In the genomic region with DNA sequence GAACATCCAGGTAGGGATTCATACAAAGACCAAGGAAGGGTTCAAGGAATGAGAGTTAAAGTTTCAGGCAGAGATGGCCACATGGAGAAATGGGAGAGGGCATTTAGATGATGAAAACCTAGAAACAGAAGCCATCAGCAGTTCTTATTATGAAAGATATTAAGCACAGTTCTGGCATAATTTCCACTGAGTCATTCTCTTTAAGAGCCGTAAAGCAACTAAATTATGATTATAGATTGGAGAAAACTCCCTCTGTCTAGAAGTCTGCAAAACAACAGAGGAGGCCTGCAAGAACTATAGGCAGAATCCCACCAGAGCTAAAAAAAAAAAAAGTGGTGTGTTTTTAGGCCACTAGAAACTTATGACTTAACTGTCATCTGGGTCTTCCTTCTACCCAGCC, we compare ENCODE assay signal across 37 cellular contexts.
"Had no signal": no experiment of that assay in that cellular context is flagged by ENCODE, and none has a peak within 500 bp of the region (broad histone marks: within the 10 kb centered on the region; RNA-seq: fewer than 3 reads in every experiment).

No MANE protein-coding gene starts in this region.

- H3K27me3 Mint-ChIP-seq: activated CD8-positive, alpha-beta T cell treated with anti-CD3 and anti-CD28 coated beads for 36 hours; activated naive CD4-positive, alpha-beta T cell treated with anti-CD3 and anti-CD28 coated beads, Interleukin-2, amount 50 U/mL, for 24 hours; activated naive CD8-positive, alpha-beta T cell treated with anti-CD3 and anti-CD28 coated beads, Interleukin-2, amount 10 ng/mL, durations not matched to agents 7 days and 5 days; brain had no signal

- H3K36me3 Mint-ChIP-seq: activated naive CD4-positive, alpha-beta T cell treated with anti-CD3 and anti-CD28 coated beads, Interleukin-2, amount 50 U/mL, for 24 hours; activated naive CD8-positive, alpha-beta T cell treated with anti-CD3 and anti-CD28 coated beads, Interleukin-2, amount 10 ng/mL, durations not matched to agents 7 days and 5 days; brain had no signal

- ATAC-seq: activated CD8-positive, alpha-beta T cell treated with anti-CD3 and anti-CD28 coated beads for 36 hours; activated T-cell treated with anti-CD3 and anti-CD28 coated beads, Interleukin-2, amount 50 U/mL, for 72 hours; activated T-helper 17 cell treated with anti-CD3 and anti-CD28 coated beads, Interleukin-2, amount 50 U/mL, for 72 hours; PC-3 had no signal

- DNase-seq: activated CD4-positive, alpha-beta T cell treated with anti-CD3 and anti-CD28 coated beads for 1 hour; activated CD4-positive, alpha-beta T cell treated with anti-CD3 and anti-CD28 coated beads for 48 hours; activated CD4-positive, alpha-beta T cell treated with anti-CD3 and anti-CD28 coated beads, Interleukin-2, amount 50 U/mL, for 4 hours; activated CD4-positive, CD25-positive, alpha-beta regulatory T cell; activated CD8-positive, alpha-beta T cell treated with anti-CD3 and anti-CD28 coated beads for 36 hours; activated effector memory CD4-positive, alpha-beta T cell treated with anti-CD3 and anti-CD28 coated beads, Interleukin-2, amount 50 U/mL, for 16 hours; activated naive CD4-positive, alpha-beta T cell; activated naive CD8-positive, alpha-beta T cell treated with anti-CD3 and anti-CD28 coated beads, Interleukin-2, amount 10 ng/mL, durations not matched to agents 7 days and 5 days; activated T-cell treated with anti-CD3 and anti-CD28 coated beads, Interleukin-2, amount 50 U/mL, for 1 hour; activated T-cell treated with anti-CD3 and anti-CD28 coated beads, Interleukin-2, amount 50 U/mL, for 72 hours; anterior cingulate cortex; central memory CD4-positive, alpha-beta T cell; Karpas-422; KBM-7; NCI-H1105; NCI-H1417 treated with DMSO at 0.1 percent for 48 hours; NCI-H187 treated with DMSO at 0.1 percent for 48 hours; NCI-H2081; NCI-H2171 treated with DMSO at 0.1 percent for 48 hours; NCI-H2227 treated with DMSO at 0.1 percent for 48 hours; NCI-H524; NCI-H69; NCI-H82; NK-92 treated with Interleukin-12 subunit alpha and Interleukin-12 subunit beta, amount 100 ng/mL, for 24 hours; PC-3; Peyer's patch; RPMI8226; SHP77 treated with DMSO at 0.1 percent for 48 hours; SW 1271; T-helper 1 cell; T-helper 2 cell; T-helper 9 cell; WERI-Rb-1 had no signal

- H3K4me3 Mint-ChIP-seq: activated CD8-positive, alpha-beta T cell treated with anti-CD3 and anti-CD28 coated beads for 36 hours; activated naive CD4-positive, alpha-beta T cell treated with anti-CD3 and anti-CD28 coated beads, Interleukin-2, amount 50 U/mL, for 24 hours; activated naive CD8-positive, alpha-beta T cell treated with anti-CD3 and anti-CD28 coated beads, Interleukin-2, amount 10 ng/mL, durations not matched to agents 7 days and 5 days; activated T-cell treated with anti-CD3 and anti-CD28 coated beads, Interleukin-2, amount 50 U/mL, for 72 hours; activated T-helper 17 cell treated with anti-CD3 and anti-CD28 coated beads, Interleukin-2, amount 50 U/mL, for 72 hours; brain had no signal

- H3K27ac ChIP-seq: Peyer's patch, SJSA1, WERI-Rb-1 had no signal

- H3K4me3 ChIP-seq: Peyer's patch, SJSA1 had no signal

- H3K4me1 ChIP-seq: Peyer's patch, SJSA1 had no signal

- H3K4me1 Mint-ChIP-seq: activated naive CD4-positive, alpha-beta T cell treated with anti-CD3 and anti-CD28 coated beads, Interleukin-2, amount 50 U/mL, for 24 hours; activated naive CD8-positive, alpha-beta T cell treated with anti-CD3 and anti-CD28 coated beads, Interleukin-2, amount 10 ng/mL, durations not matched to agents 7 days and 5 days; activated T-helper 17 cell treated with anti-CD3 and anti-CD28 coated beads, Interleukin-2, amount 50 U/mL, for 72 hours had no signal

- H3K27me3 ChIP-seq: Peyer's patch, SJSA1 had no signal

- H3K36me3 ChIP-seq: Peyer's patch, SJSA1, WERI-Rb-1 had no signal

- H3K9me3 ChIP-seq: Peyer's patch, SJSA1 had no signal

- H3K27ac Mint-ChIP-seq: activated CD8-positive, alpha-beta T cell treated with anti-CD3 and anti-CD28 coated beads for 36 hours; activated naive CD4-positive, alpha-beta T cell treated with anti-CD3 and anti-CD28 coated beads, Interleukin-2, amount 50 U/mL, for 24 hours; activated naive CD8-positive, alpha-beta T cell treated with anti-CD3 and anti-CD28 coated beads, Interleukin-2, amount 10 ng/mL, durations not matched to agents 7 days and 5 days; activated T-cell treated with anti-CD3 and anti-CD28 coated beads, Interleukin-2, amount 50 U/mL, for 72 hours; activated T-helper 17 cell treated with anti-CD3 and anti-CD28 coated beads, Interleukin-2, amount 50 U/mL, for 72 hours had no signal

- H3K9me3 Mint-ChIP-seq: activated CD8-positive, alpha-beta T cell treated with anti-CD3 and anti-CD28 coated beads for 36 hours; activated naive CD4-positive, alpha-beta T cell treated with anti-CD3 and anti-CD28 coated beads, Interleukin-2, amount 50 U/mL, for 24 hours; activated naive CD8-positive, alpha-beta T cell treated with anti-CD3 and anti-CD28 coated beads, Interleukin-2, amount 10 ng/mL, durations not matched to agents 7 days and 5 days had no signal
